In the genomic region with DNA sequence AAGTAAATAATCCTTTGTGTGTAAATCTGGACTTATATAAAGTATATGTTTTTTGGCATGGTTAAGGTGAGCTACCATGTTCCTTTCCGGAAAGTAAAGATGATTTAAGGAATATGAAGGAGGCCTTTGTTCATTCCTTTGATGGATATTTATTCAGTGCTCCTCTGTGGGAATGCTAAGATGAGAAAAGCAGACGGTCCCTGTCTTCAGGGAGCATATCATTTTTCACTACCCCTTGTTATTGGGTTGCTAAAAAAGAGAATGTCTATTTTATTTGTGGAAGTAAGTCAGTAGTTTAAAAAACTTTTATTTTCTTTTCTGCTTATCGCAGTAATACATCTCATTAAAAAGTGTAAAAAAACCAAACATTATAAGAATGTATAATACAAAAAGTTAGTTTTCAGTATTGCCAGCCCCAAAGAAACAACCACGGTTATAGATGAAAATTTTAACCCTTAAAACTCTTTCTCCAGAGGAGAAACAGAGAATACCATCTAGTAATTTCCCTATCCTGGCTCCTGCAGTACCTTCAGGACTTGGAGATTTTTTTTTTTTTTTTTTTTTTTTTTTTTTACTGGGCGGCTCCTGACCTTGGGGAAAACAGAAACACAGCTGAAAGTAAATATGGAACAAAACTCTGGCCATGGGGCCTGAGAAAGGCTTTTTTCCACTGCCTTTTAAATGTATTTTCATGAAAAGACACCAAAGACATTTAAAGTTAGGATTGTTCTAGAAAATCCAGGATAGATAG, we compare ENCODE assay signal across 11 cellular contexts. TPM values are rescaled to one million over a fixed set of nuclear protein-coding genes. Genes with fewer than 3 reads are reported as not detected.
A peak's percentile ranks its signal among the peaks of the same experiment; 100 is the strongest.
DNase-seq lines count a peak whose midpoint lies in the region; ATAC-seq lines count a peak whose summit lies in the region.
"Had no signal": no experiment of that assay in that cellular context is flagged by ENCODE, and none has a peak within 500 bp of the region (broad histone marks: within the 10 kb centered on the region; RNA-seq: fewer than 3 reads in every experiment).

No MANE protein-coding gene starts in this region.

- no peaks in the 10 kb centered on the region for H3K9me3 Mint-ChIP-seq in activated CD4-positive, alpha-beta T cell treated with anti-CD3 and anti-CD28 coated beads, Interleukin-2, amount 10 ng/mL, durations not matched to agents 24 days and 14 days
- H3K9me3 Mint-ChIP-seq in activated T-helper 17 cell treated with anti-CD3 and anti-CD28 coated beads, Interleukin-2, amount 50 U/mL, for 72 hours = no peaks in the 10 kb centered on the region
- H3K9me3 Mint-ChIP-seq: GM23338 had no signal

- no peak for ATAC-seq in activated T-helper 17 cell treated with anti-CD3 and anti-CD28 coated beads, Interleukin-2, amount 50 U/mL, for 72 hours (replicated peaks)
- peak; percentile 38 for ATAC-seq in left lobe of liver
- ATAC-seq: GM23338 had no signal

- no peak for DNase-seq in activated CD4-positive, alpha-beta T cell treated with anti-CD3 and anti-CD28 coated beads, Interleukin-2, amount 10 ng/mL, durations not matched to agents 24 days and 14 days
- no peak for DNase-seq in activated CD4-positive, alpha-beta T cell treated with anti-CD3 and anti-CD28 coated beads for 4 hours
- no peak for DNase-seq in left lobe of liver (ENCODE audit: low spot score)
- no peak for DNase-seq in NK-92 treated with Interleukin-12 subunit alpha and Interleukin-12 subunit beta, amount 100 ng/mL, for 24 hours (lab: John Stamatoyannopoulos, UW)
- no peak for DNase-seq in substantia nigra (lab: John Stamatoyannopoulos, UW)
- no peak for DNase-seq in HT-29 (ENCODE audit: low spot score)
- DNase-seq: NCI-H187 treated with DMSO at 0.1 percent for 48 hours had no signal

- H3K27ac ChIP-seq in thymus (ENCODE audit: low read depth) (peak overlapping the region; percentile 27), substantia nigra (ENCODE audit: low read depth, low read length, poor library complexity, severe bottlenecking) (no peak overlapping the region)
- H3K27ac ChIP-seq: C4-2B had no signal

- intact Hi-C loops in activated CD4-positive, alpha-beta T cell treated with anti-CD3 and anti-CD28 coated beads, Interleukin-2, amount 10 ng/mL, durations not matched to agents 24 days and 14 days (cut with micrococcal nuclease) = loop anchor here (2.0 kb wide), 1 partner anchor 107 kb away; no protein-coding TSS in a partner anchor

- H3K4me3 Mint-ChIP-seq in activated CD4-positive, alpha-beta T cell treated with anti-CD3 and anti-CD28 coated beads, Interleukin-2, amount 10 ng/mL, durations not matched to agents 24 days and 14 days = peak overlapping the region; percentile 91
- H3K4me3 Mint-ChIP-seq in activated T-helper 17 cell treated with anti-CD3 and anti-CD28 coated beads, Interleukin-2, amount 50 U/mL, for 72 hours = peak overlapping the region; percentile 88
- H3K4me3 Mint-ChIP-seq: GM23338 had no signal

- H3K27ac Mint-ChIP-seq in activated CD4-positive, alpha-beta T cell treated with anti-CD3 and anti-CD28 coated beads, Interleukin-2, amount 10 ng/mL, durations not matched to agents 24 days and 14 days = peak overlapping the region; percentile 97
- peak overlapping the region; percentile 95 for H3K27ac Mint-ChIP-seq in activated T-helper 17 cell treated with anti-CD3 and anti-CD28 coated beads, Interleukin-2, amount 50 U/mL, for 72 hours
- H3K27ac Mint-ChIP-seq: GM23338 had no signal

- no peaks in the 10 kb centered on the region for H3K27me3 ChIP-seq in thymus (ENCODE audit: control insufficient read depth, insufficient read depth)

- WGBS in thymus = 94% methylated on average over 5 of the region's 5 CpGs

- no peaks in the 10 kb centered on the region for H3K4me1 ChIP-seq in thymus (ENCODE audit: control insufficient read depth, insufficient read depth, low read length)

- peaks cover 5% of the 10 kb centered on the region for H3K4me1 Mint-ChIP-seq in activated CD4-positive, alpha-beta T cell treated with anti-CD3 and anti-CD28 coated beads, Interleukin-2, amount 10 ng/mL, durations not matched to agents 24 days and 14 days
- H3K4me1 Mint-ChIP-seq in activated T-helper 17 cell treated with anti-CD3 and anti-CD28 coated beads, Interleukin-2, amount 50 U/mL, for 72 hours = peaks cover 4% of the 10 kb centered on the region
- H3K4me1 Mint-ChIP-seq: GM23338 had no signal

- H3K36me3 ChIP-seq in thymus (ENCODE audit: control insufficient read depth, insufficient read depth) = no peaks in the 10 kb centered on the region

- H3K4me3 ChIP-seq in thymus (ENCODE audit: low read length) = peak overlapping the region; percentile 42
- H3K4me3 ChIP-seq: GM23338 had no signal

- H3K36me3 Mint-ChIP-seq in activated CD4-positive, alpha-beta T cell treated with anti-CD3 and anti-CD28 coated beads, Interleukin-2, amount 10 ng/mL, durations not matched to agents 24 days and 14 days (ENCODE audit: low read depth) = no peaks in the 10 kb centered on the region
- H3K36me3 Mint-ChIP-seq in activated T-helper 17 cell treated with anti-CD3 and anti-CD28 coated beads, Interleukin-2, amount 50 U/mL, for 72 hours (ENCODE audit: low read depth) = no peaks in the 10 kb centered on the region

- no peaks in the 10 kb centered on the region for H3K9me3 ChIP-seq in thymus (ENCODE audit: control insufficient read depth)

- H3K27me3 Mint-ChIP-seq in activated CD4-positive, alpha-beta T cell treated with anti-CD3 and anti-CD28 coated beads, Interleukin-2, amount 10 ng/mL, durations not matched to agents 24 days and 14 days = no peaks in the 10 kb centered on the region
- H3K27me3 Mint-ChIP-seq in activated T-helper 17 cell treated with anti-CD3 and anti-CD28 coated beads, Interleukin-2, amount 50 U/mL, for 72 hours = no peaks in the 10 kb centered on the region

RNA-seq across cellular contexts. Expression of gene CNN3, which starts 35.3 kb away (rescaled TPM):
- total RNA-seq in activated CD4-positive, alpha-beta T cell treated with anti-CD3 and anti-CD28 coated beads, Interleukin-2, amount 10 ng/mL, durations not matched to agents 24 days and 14 days = 2.5 and 2.7 TPM in 2 replicates
- under 1 TPM; 0.24 to 0.93 TPM for total RNA-seq in activated T-helper 17 cell treated with anti-CD3 and anti-CD28 coated beads, Interleukin-2, amount 50 U/mL, for 72 hours
- total RNA-seq in left lobe of liver = 80.2 TPM
- polyA plus RNA-seq in thymus = 131 TPM
- total RNA-seq in HT-29 (2014; rRNA removed; shearing (Covaris generic)) = 3.2 and 6.3 TPM in 2 replicates

Comparison
In these comparisons a context has a peak if more than half of its experiments do, and no peak if none do; other contexts are left out.
1. RNA of gene CNN3, which starts 35.3 kb away (total RNA-seq): 80.2 TPM in left lobe of liver (single experiment); 3.2 to 6.3 TPM in HT-29, 2.5 to 2.7 TPM in activated CD4-positive, alpha-beta T cell treated with anti-CD3 and anti-CD28 coated beads, Interleukin-2, amount 10 ng/mL, durations not matched to agents 24 days and 14 days and 0.24 to 0.93 TPM in activated T-helper 17 cell treated with anti-CD3 and anti-CD28 coated beads, Interleukin-2, amount 50 U/mL, for 72 hours; every median in the first group is over 10 times any median in the second.